9 cellular contexts compared by ENCODE assay signal in genomic region chr2:85890522-85891176, GRCh38. TPM values are rescaled to one million over a fixed set of nuclear protein-coding genes. Genes with fewer than 3 reads are reported as not detected.
DNase-seq lines count a peak whose midpoint lies in the region; ATAC-seq and TF ChIP-seq lines count a peak whose summit lies in the region.
"Had no signal": no experiment of that assay in that cellular context is flagged by ENCODE, and none has a peak within 500 bp of the region (broad histone marks: within the 10 kb centered on the region; RNA-seq: fewer than 3 reads in every experiment).

No MANE protein-coding gene starts in this region.

- peaks cover 64% of the 10 kb centered on the region for H3K4me1 Mint-ChIP-seq in stimulated activated naive CD8-positive, alpha-beta T cell treated with anti-CD3 and anti-CD28 coated beads, Interleukin-15, Interleukin-2, amounts not matched to agents 100 ng/mL and 50 ng/mL, for 24 hours (ENCODE audit: low read depth)
- peaks cover 52% of the 10 kb centered on the region for H3K4me1 Mint-ChIP-seq in activated naive CD8-positive, alpha-beta T cell treated with anti-CD3 and anti-CD28 coated beads for 36 hours
- peaks cover 57% of the 10 kb centered on the region for H3K4me1 Mint-ChIP-seq in mesothelial cell of epicardium
- H3K4me1 Mint-ChIP-seq in activated CD4-positive, alpha-beta T cell treated with anti-CD3 and anti-CD28 coated beads for 36 hours = peaks cover 37% of the 10 kb centered on the region

- POLR2A ChIA-PET in activated CD4-positive, alpha-beta T cell treated with anti-CD3 and anti-CD28 coated beads for 36 hours (lab: Charles Lee) = interaction anchor here (0.6 kb wide), 1 partner anchor 232 kb away, joined by 3 read pairs; no protein-coding TSS in a partner anchor

- intact Hi-C loops in vagina (cut with DNase I) = no loop called here
- intact Hi-C loops in activated CD4-positive, alpha-beta T cell treated with anti-CD3 and anti-CD28 coated beads for 36 hours (cut with DNase I, micrococcal nuclease) = no loop called here

- no peaks in the 10 kb centered on the region for H3K36me3 ChIP-seq in vagina

- peak overlapping the region; percentile 21 for H3K4me3 Mint-ChIP-seq in stimulated activated naive CD8-positive, alpha-beta T cell treated with anti-CD3 and anti-CD28 coated beads, Interleukin-15, Interleukin-2, amounts not matched to agents 100 ng/mL and 50 ng/mL, for 24 hours
- H3K4me3 Mint-ChIP-seq in activated naive CD8-positive, alpha-beta T cell treated with anti-CD3 and anti-CD28 coated beads for 36 hours = peak overlapping the region; percentile 61
- H3K4me3 Mint-ChIP-seq in mesothelial cell of epicardium = peak overlapping the region; percentile 52
- H3K4me3 Mint-ChIP-seq in activated CD4-positive, alpha-beta T cell treated with anti-CD3 and anti-CD28 coated beads for 36 hours = no peak overlapping the region

- H3K27me3 ChIP-seq in vagina = no peaks in the 10 kb centered on the region

- no peak for DNase-seq in stimulated activated naive CD8-positive, alpha-beta T cell treated with anti-CD3 and anti-CD28 coated beads, Interleukin-15, Interleukin-2, amounts not matched to agents 100 U/mL and 50 U/mL, for 24 hours
- DNase-seq in activated naive CD8-positive, alpha-beta T cell treated with anti-CD3 and anti-CD28 coated beads for 36 hours = no peak
- DNase-seq in mesothelial cell of epicardium (ENCODE audit: low spot score in 2 of 2, unreplicated experiment in 2 of 2) (no peak), vagina (ENCODE audit: extremely low spot score in 2 of 2) (no peak), activated gamma-delta T cell (lab: John Stamatoyannopoulos, UW) (no peak), DMS79 (lab: John Stamatoyannopoulos, UW) (no peak)
- DNase-seq in activated CD4-positive, alpha-beta T cell treated with anti-CD3 and anti-CD28 coated beads for 36 hours = no peak
- DNase-seq: central memory CD4-positive, alpha-beta T cell had no signal

- no peaks in the 10 kb centered on the region for H3K27me3 Mint-ChIP-seq in stimulated activated naive CD8-positive, alpha-beta T cell treated with anti-CD3 and anti-CD28 coated beads, Interleukin-15, Interleukin-2, amounts not matched to agents 100 ng/mL and 50 ng/mL, for 24 hours
- no peaks in the 10 kb centered on the region for H3K27me3 Mint-ChIP-seq in activated naive CD8-positive, alpha-beta T cell treated with anti-CD3 and anti-CD28 coated beads for 36 hours
- no peaks in the 10 kb centered on the region for H3K27me3 Mint-ChIP-seq in mesothelial cell of epicardium (ENCODE audit: low read depth)
- H3K27me3 Mint-ChIP-seq in activated CD4-positive, alpha-beta T cell treated with anti-CD3 and anti-CD28 coated beads for 36 hours = no peaks in the 10 kb centered on the region

- no peaks in the 10 kb centered on the region for H3K9me3 ChIP-seq in vagina

- TF ChIP-seq CTCF in mesothelial cell of epicardium (IDR thresholded peaks at IDR 0.05; ENCODE audit: unreplicated experiment) = no peak
- no peak for TF ChIP-seq CTCF in vagina (IDR thresholded peaks at IDR 0.05)

- peak overlapping the region; percentile 94 for H3K27ac ChIP-seq in vagina

- CTCF ChIA-PET in activated CD4-positive, alpha-beta T cell treated with anti-CD3 and anti-CD28 coated beads for 36 hours (lab: Charles Lee) = interaction anchor here (1.0 to 6.3 kb wide), 7 partner anchors 9 to 145 kb away, joined by 3 to 71 read pairs (median 11); no protein-coding TSS in a partner anchor

- peaks cover 6% of the 10 kb centered on the region for H3K9me3 Mint-ChIP-seq in stimulated activated naive CD8-positive, alpha-beta T cell treated with anti-CD3 and anti-CD28 coated beads, Interleukin-15, Interleukin-2, amounts not matched to agents 100 ng/mL and 50 ng/mL, for 24 hours
- peaks cover 8% of the 10 kb centered on the region for H3K9me3 Mint-ChIP-seq in activated naive CD8-positive, alpha-beta T cell treated with anti-CD3 and anti-CD28 coated beads for 36 hours
- peaks cover 8% of the 10 kb centered on the region for H3K9me3 Mint-ChIP-seq in mesothelial cell of epicardium
- H3K9me3 Mint-ChIP-seq in activated CD4-positive, alpha-beta T cell treated with anti-CD3 and anti-CD28 coated beads for 36 hours (ENCODE audit: low read depth) = peaks cover 5% of the 10 kb centered on the region

- H3K36me3 Mint-ChIP-seq in stimulated activated naive CD8-positive, alpha-beta T cell treated with anti-CD3 and anti-CD28 coated beads, Interleukin-15, Interleukin-2, amounts not matched to agents 100 ng/mL and 50 ng/mL, for 24 hours (ENCODE audit: low read depth) = peaks cover 5% of the 10 kb centered on the region
- H3K36me3 Mint-ChIP-seq in activated naive CD8-positive, alpha-beta T cell treated with anti-CD3 and anti-CD28 coated beads for 36 hours = peaks cover 24% of the 10 kb centered on the region
- H3K36me3 Mint-ChIP-seq in mesothelial cell of epicardium = peaks cover 6% of the 10 kb centered on the region
- H3K36me3 Mint-ChIP-seq in activated CD4-positive, alpha-beta T cell treated with anti-CD3 and anti-CD28 coated beads for 36 hours (ENCODE audit: low read depth) = peaks cover 1% of the 10 kb centered on the region

- ATAC-seq in stimulated activated naive CD8-positive, alpha-beta T cell treated with anti-CD3 and anti-CD28 coated beads, Interleukin-15, Interleukin-2, amounts not matched to agents 100 U/mL and 50 U/mL, for 24 hours = no peak
- ATAC-seq in activated CD4-positive, alpha-beta T cell treated with anti-CD3 and anti-CD28 coated beads for 36 hours = no peak

- TF ChIP-seq POLR2A in vagina (IDR thresholded peaks at IDR 0.05) = no peak

- H3K27ac Mint-ChIP-seq in stimulated activated naive CD8-positive, alpha-beta T cell treated with anti-CD3 and anti-CD28 coated beads, Interleukin-15, Interleukin-2, amounts not matched to agents 100 ng/mL and 50 ng/mL, for 24 hours = peak overlapping the region; percentile 56
- H3K27ac Mint-ChIP-seq in activated naive CD8-positive, alpha-beta T cell treated with anti-CD3 and anti-CD28 coated beads for 36 hours = peak overlapping the region; percentile 72
- H3K27ac Mint-ChIP-seq in mesothelial cell of epicardium = peak overlapping the region; percentile 88
- no peak overlapping the region for H3K27ac Mint-ChIP-seq in activated CD4-positive, alpha-beta T cell treated with anti-CD3 and anti-CD28 coated beads for 36 hours

- peaks cover 39% of the 10 kb centered on the region for H3K4me1 ChIP-seq in vagina

- H3K4me3 ChIP-seq in vagina = no peak overlapping the region

RNA-seq across cellular contexts. Expression of gene ST3GAL5, which starts 1.9 kb away (rescaled TPM):
- total RNA-seq in activated naive CD8-positive, alpha-beta T cell treated with anti-CD3 and anti-CD28 coated beads for 36 hours = 10 to 100 TPM; 14.6 to 15.1 TPM
- total RNA-seq in mesothelial cell of epicardium (23.2 to 28.6 TPM (median 25.8 TPM) in 3 replicates), vagina (16.2 TPM)
- total RNA-seq in activated CD4-positive, alpha-beta T cell treated with anti-CD3 and anti-CD28 coated beads for 36 hours = 1 to 10 TPM; 6.2 to 7.3 TPM
